Comparison of ENCODE assay signal across 8 cellular contexts in the genomic region with DNA sequence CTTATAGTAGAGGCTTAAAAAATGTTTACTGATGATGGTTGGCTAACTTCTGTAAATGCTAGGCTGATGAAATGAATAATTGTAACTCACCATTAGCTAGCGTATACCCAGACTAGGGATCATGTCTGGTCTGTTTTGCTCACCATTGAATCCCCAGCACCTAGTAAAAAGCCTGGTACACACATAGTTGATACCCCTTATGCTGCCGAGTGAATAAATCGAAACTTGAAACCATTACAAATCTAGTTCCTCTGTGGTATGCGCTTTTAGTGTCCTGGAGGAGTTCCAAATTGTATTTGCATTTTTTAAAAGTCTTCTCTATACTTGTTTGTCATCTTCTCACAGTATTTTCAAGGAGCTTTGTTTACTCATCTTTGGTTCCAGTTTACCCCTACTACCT. TPM values are rescaled to one million over a fixed set of nuclear protein-coding genes. Genes with fewer than 3 reads are reported as not detected.
DNase-seq lines count a peak whose midpoint lies in the region; ATAC-seq lines count a peak whose summit lies in the region.

No MANE protein-coding gene starts in this region.

- DNase-seq in DMS79 treated with DMSO at 0.1 percent for 48 hours (lab: John Stamatoyannopoulos, UW) (peak; percentile 20), DMS79 (lab: John Stamatoyannopoulos, UW) (no peak), HT-29 (ENCODE audit: low spot score) (peak; percentile 15), memory B cell (ENCODE audit: low spot score in 2 of 2) (no peak), SKM-1 treated with dmso at 0.1 percent for 144 hours (lab: John Stamatoyannopoulos, UW; ENCODE audit: unreplicated experiment) (no peak), substantia nigra (lab: John Stamatoyannopoulos, UW) (no peak)
- DNase-seq in activated naive CD8-positive, alpha-beta T cell treated with anti-CD3 and anti-CD28 coated beads for 36 hours = no peak
- no peak for DNase-seq in activated CD4-positive, CD25-positive, alpha-beta regulatory T cell treated with anti-CD3 and anti-CD28 coated beads, Interleukin-2, amount 50 U/mL, for 72 hours

- H3K27ac Mint-ChIP-seq in activated naive CD8-positive, alpha-beta T cell treated with anti-CD3 and anti-CD28 coated beads for 36 hours = peak overlapping the region; percentile 93
- peak overlapping the region; percentile 1 for H3K27ac Mint-ChIP-seq in memory B cell

- no peaks in the 10 kb centered on the region for H3K27me3 Mint-ChIP-seq in activated naive CD8-positive, alpha-beta T cell treated with anti-CD3 and anti-CD28 coated beads for 36 hours
- H3K27me3 Mint-ChIP-seq in memory B cell = no peaks in the 10 kb centered on the region

- no peak overlapping the region for H3K27ac ChIP-seq in substantia nigra (ENCODE audit: low read depth, low read length, poor library complexity, severe bottlenecking)

- peaks cover 35% of the 10 kb centered on the region for H3K4me1 Mint-ChIP-seq in activated naive CD8-positive, alpha-beta T cell treated with anti-CD3 and anti-CD28 coated beads for 36 hours
- H3K4me1 Mint-ChIP-seq in memory B cell = peaks cover 24% of the 10 kb centered on the region

- H3K9me3 Mint-ChIP-seq in activated naive CD8-positive, alpha-beta T cell treated with anti-CD3 and anti-CD28 coated beads for 36 hours = no peaks in the 10 kb centered on the region
- no peaks in the 10 kb centered on the region for H3K9me3 Mint-ChIP-seq in memory B cell

- ATAC-seq in memory B cell (ENCODE audit: low read depth) = no peak

- H3K36me3 Mint-ChIP-seq in activated naive CD8-positive, alpha-beta T cell treated with anti-CD3 and anti-CD28 coated beads for 36 hours = peaks cover 10% of the 10 kb centered on the region
- peaks cover 13% of the 10 kb centered on the region for H3K36me3 Mint-ChIP-seq in memory B cell

- peak overlapping the region; percentile 83 for H3K4me3 Mint-ChIP-seq in activated naive CD8-positive, alpha-beta T cell treated with anti-CD3 and anti-CD28 coated beads for 36 hours
- H3K4me3 Mint-ChIP-seq in memory B cell = peak overlapping the region; percentile 94

RNA-seq across cellular contexts. Expression of a gene that starts 1.3 kb away (rescaled TPM):
- 7.7 and 9.9 TPM in 2 replicates for total RNA-seq in HT-29 (2014; rRNA removed; shearing (Covaris generic))
- 10 to 100 TPM; 23.0 to 25.3 TPM for total RNA-seq in activated naive CD8-positive, alpha-beta T cell treated with anti-CD3 and anti-CD28 coated beads for 36 hours

Comparison
In these comparisons a context has a peak if more than half of its experiments do, and no peak if none do; other contexts are left out.
1. DNase-seq: peak in DMS79 treated with DMSO at 0.1 percent for 48 hours (single experiment) and HT-29 (single experiment); none in DMS79 (single experiment), activated naive CD8-positive, alpha-beta T cell treated with anti-CD3 and anti-CD28 coated beads for 36 hours (single experiment), memory B cell (0 of 2), SKM-1 treated with dmso at 0.1 percent for 144 hours (single experiment), substantia nigra (0 of 49) and activated CD4-positive, CD25-positive, alpha-beta regulatory T cell treated with anti-CD3 and anti-CD28 coated beads, Interleukin-2, amount 50 U/mL, for 72 hours (single experiment).